15 cellular contexts compared by ENCODE assay signal in the genomic region with DNA sequence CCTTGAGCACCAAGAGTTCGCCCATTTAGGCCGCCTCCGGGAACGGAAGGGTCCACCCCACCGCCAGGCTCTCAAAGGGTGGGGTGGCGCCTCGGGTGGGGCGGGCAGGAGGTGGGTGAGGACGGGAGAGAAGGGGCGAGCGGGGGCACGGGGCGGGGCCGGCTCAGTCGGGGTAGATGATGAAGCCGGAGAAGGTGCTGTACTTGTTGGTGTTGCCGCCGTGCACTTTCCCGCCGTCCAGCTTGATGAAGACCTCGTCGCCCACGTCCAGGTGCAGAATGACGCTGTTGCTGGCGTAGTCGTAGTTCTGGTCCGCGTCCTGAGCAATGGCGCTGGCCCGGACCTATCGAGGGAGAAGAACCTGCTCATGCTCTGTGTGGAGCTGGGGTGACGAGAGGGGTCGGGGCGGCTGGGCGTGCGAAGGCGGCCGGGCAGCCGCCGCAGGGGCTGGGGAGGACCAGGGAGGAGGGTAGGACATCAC. TPM values are rescaled to one million over a fixed set of nuclear protein-coding genes. Genes with fewer than 3 reads are reported as not detected.
DNase-seq lines count a peak whose midpoint lies in the region; ATAC-seq and TF ChIP-seq lines count a peak whose summit lies in the region.
"Had no signal": no experiment of that assay in that cellular context is flagged by ENCODE, and none has a peak within 500 bp of the region (broad histone marks: within the 10 kb centered on the region; RNA-seq: fewer than 3 reads in every experiment).

No MANE protein-coding gene starts in this region.

- no peak overlapping the region for H2AFZ ChIP-seq in OCI-LY7 (ENCODE audit: low read length)

- no peak overlapping the region for H3K4me2 ChIP-seq in OCI-LY7 (ENCODE audit: low read length)

- BruUV-seq in OCI-LY7 (replicated peaks; lab: Mats Ljungman, UMichigan), result no TSS peak

- TF ChIP-seq CTCF in AG04449 (IDR thresholded peaks at IDR 0.05; ENCODE audit: insufficient read depth, low read length, missing control alignments) (no peak), HEK293 (tag by site-specific recombination; IDR thresholded peaks at IDR 0.05) (no peak), OCI-LY7 (conservative IDR thresholded peaks at IDR 0.05; ENCODE audit: low read length) (no peak)

- no peak overlapping the region for H3K27ac ChIP-seq in HEK293 (ENCODE audit: extremely low read depth, low read depth, low read length)
- no peak overlapping the region for H3K27ac ChIP-seq in OCI-LY7 (ENCODE audit: low read depth, low read length, poor library complexity, severe bottlenecking)
- H3K27ac ChIP-seq: Peyer's patch, transverse colon, VCaP had no signal

- H3K4me3 ChIP-seq in AG04449 (ENCODE audit: low read depth, low read length) (peak overlapping the region; percentile 18; the same call in 1 of the 2 replicates), HEK293 (ENCODE audit: low read depth, low read length) (no peak overlapping the region), OCI-LY7 (ENCODE audit: low read depth, low read length, poor library complexity, severe bottlenecking) (no peak overlapping the region)
- H3K4me3 ChIP-seq: Peyer's patch, transverse colon had no signal

- peaks cover 44 to 62% of the 10 kb centered on the region in 2 donors for H3K27me3 Mint-ChIP-seq in effector memory CD8-positive, alpha-beta T cell
- peaks cover 34 to 64% (median 53%) of the 10 kb centered on the region in 5 donors for H3K27me3 Mint-ChIP-seq in naive thymus-derived CD8-positive, alpha-beta T cell

- DNase-seq in AG04449 (ENCODE audit: low read depth, low spot score) (no peak), cerebellar cortex (ENCODE audit: low spot score) (no peak), HuH-7.5 (ENCODE audit: low spot score) (no peak), NCI-H2171 treated with DMSO at 0.1 percent for 48 hours (lab: John Stamatoyannopoulos, UW) (no peak), OCI-LY7 (ENCODE audit: low spot score) (no peak)
- no peak for DNase-seq in effector memory CD8-positive, alpha-beta T cell
- no peak for DNase-seq in naive thymus-derived CD8-positive, alpha-beta T cell
- DNase-seq: activated naive CD4-positive, alpha-beta T cell treated with anti-CD3 and anti-CD28 coated beads, Interleukin-2, amount 50 U/mL, for 16 hours; COR-L47; effector memory CD4-positive, alpha-beta T cell; NCI-H187 treated with DMSO at 0.1 percent for 48 hours; Peyer's patch; transverse colon had no signal

- peaks cover 14 to 22% of the 10 kb centered on the region in 2 donors for H3K4me1 Mint-ChIP-seq in effector memory CD8-positive, alpha-beta T cell (ENCODE audit: low read depth in 2 of 2)
- H3K4me1 Mint-ChIP-seq in naive thymus-derived CD8-positive, alpha-beta T cell, result peaks cover 19 to 34% (median 29%) of the 10 kb centered on the region in 4 donors

- H4K20me1 ChIP-seq in OCI-LY7 (ENCODE audit: insufficient read depth, low read length), result no peaks in the 10 kb centered on the region

- POLR2A ChIA-PET in AG04449 (lab: Yijun Ruan, JAX), result no interaction called here
- POLR2A ChIA-PET in HEK293 (lab: Yijun Ruan, JAX), result interaction anchor here (8.2 kb wide), 1 partner anchor 10 kb away, joined by 82 read pairs; the partner anchor contains the start of gene TROAP
- POLR2A ChIA-PET in naive thymus-derived CD8-positive, alpha-beta T cell (lab: Charles Lee), result interaction anchor here (0.5 to 1.5 kb wide), 4 partner anchors 10 to 420 kb away, joined by 3 to 5 read pairs (median 4); partner anchors contain the start of gene TROAP
- POLR2A ChIA-PET in OCI-LY7 (lab: Charles Lee), result no interaction called here

- H3K27ac Mint-ChIP-seq in effector memory CD8-positive, alpha-beta T cell, result no peak overlapping the region
- peak overlapping the region in 1 of 10 donors; percentile 48 for H3K27ac Mint-ChIP-seq in naive thymus-derived CD8-positive, alpha-beta T cell

- intact Hi-C loops in OCI-LY7 (cut with micrococcal nuclease; ENCODE audit: unreplicated experiment), result no loop called here

- H3K36me3 ChIP-seq in HEK293 (ENCODE audit: control insufficient read depth in 2 of 2, insufficient read depth in 1 of 2, low read length in 2 of 2) (peaks cover 13 to 43% of the 10 kb centered on the region in 2 experiments; a peak in 2 of 3 replicates), OCI-LY7 (ENCODE audit: insufficient read depth, low read length) (peaks cover 33% of the 10 kb centered on the region)
- H3K36me3 ChIP-seq: Peyer's patch, transverse colon had no signal

- no peaks in the 10 kb centered on the region for H3K9me3 ChIP-seq in HEK293 (ENCODE audit: control insufficient read depth, insufficient read depth, low read depth, low read length)
- H3K9me3 ChIP-seq in OCI-LY7 (ENCODE audit: low read length), result no peaks in the 10 kb centered on the region
- H3K9me3 ChIP-seq: Peyer's patch, transverse colon had no signal

- peaks cover 8% of the 10 kb centered on the region for H3K36me3 Mint-ChIP-seq in effector memory CD8-positive, alpha-beta T cell (ENCODE audit: insufficient read depth)
- no peaks in the 10 kb centered on the region for H3K36me3 Mint-ChIP-seq in naive thymus-derived CD8-positive, alpha-beta T cell

- no peaks in the 10 kb centered on the region for H3K79me2 ChIP-seq in OCI-LY7 (ENCODE audit: insufficient read depth, low read depth, low read length)

- no peaks in the 10 kb centered on the region for H3K9me2 ChIP-seq in OCI-LY7 (ENCODE audit: insufficient read depth, low read length)

- H3K4me1 ChIP-seq in HEK293 (ENCODE audit: control insufficient read depth, insufficient read depth, low read length), result peaks cover 8% of the 10 kb centered on the region; the same call in 1 of the 2 replicates
- peaks cover 11% of the 10 kb centered on the region for H3K4me1 ChIP-seq in OCI-LY7 (ENCODE audit: insufficient read depth, low read length, poor library complexity, severe bottlenecking)

- CTCF ChIA-PET in AG04449 (lab: Yijun Ruan, JAX), result interaction anchor here (0.7 to 12.8 kb wide), 12 partner anchors 9 to 255 kb away, joined by 3 to 424 read pairs (median 16); partner anchors contain the start of genes DNAJC22 and TROAP
- CTCF ChIA-PET in HEK293 (lab: Yijun Ruan, JAX), result interaction anchor here (0.7 to 11.4 kb wide), 15 partner anchors 10 to 311 kb away, joined by 3 to 185 read pairs (median 17); partner anchors contain the start of genes DNAJC22 and PRPH
- CTCF ChIA-PET in OCI-LY7 (lab: Charles Lee; ENCODE audit: unreplicated experiment), result no interaction called here

- peak overlapping the region; percentile 43 to 56 for H3K4me3 Mint-ChIP-seq in effector memory CD8-positive, alpha-beta T cell
- H3K4me3 Mint-ChIP-seq in naive thymus-derived CD8-positive, alpha-beta T cell, result peak overlapping the region; percentile 22 to 74 (median 51)

- no peaks in the 10 kb centered on the region for H3K9me3 Mint-ChIP-seq in effector memory CD8-positive, alpha-beta T cell
- peaks cover 0 to 3% (median 0%) of the 10 kb centered on the region in 9 donors for H3K9me3 Mint-ChIP-seq in naive thymus-derived CD8-positive, alpha-beta T cell

- no peak for ATAC-seq in effector memory CD8-positive, alpha-beta T cell (replicated peaks)
- ATAC-seq in naive thymus-derived CD8-positive, alpha-beta T cell, result no peak

TF ChIP-seq in HEK293, 187 proteins besides CTCF, POLR2A, EP300 and RAD21:
- TF ChIP-seq KLF1 (tag by site-specific recombination; IDR thresholded peaks at IDR 0.05) (peak; percentile 56; the same call in 1 of the 2 replicates), ZSCAN30 (tag by site-specific recombination; IDR thresholded peaks at IDR 0.05) (no peak)

RNA-seq across cellular contexts. Expression of gene C1QL4, which starts 4.1 kb away (rescaled TPM):
- total RNA-seq in naive thymus-derived CD8-positive, alpha-beta T cell, result not detected
- not detected for polyA plus RNA-seq in naive thymus-derived CD8-positive, alpha-beta T cell
- 0.19 and 0.21 TPM in 2 replicates for total RNA-seq in OCI-LY7 (2014; rRNA removed; shearing (Covaris generic))
- 0.17 TPM in 1 of 2 replicates, not detected in the other for total RNA-seq in OCI-LY7 (2022)
- total RNA-seq: Peyer's patch, transverse colon had no signal

RNA-seq across cellular contexts. Expression of gene TROAP, which starts 9.9 kb away (rescaled TPM):
- 1 to 10 TPM in 1 of 2 experiments, under 1 TPM in 1; 0.62 to 1.7 TPM for total RNA-seq in naive thymus-derived CD8-positive, alpha-beta T cell
- polyA plus RNA-seq in naive thymus-derived CD8-positive, alpha-beta T cell, result under 1 TPM in 1 of 3 donors, not detected in 2; 0.24 TPM
- 116 and 150 TPM in 2 replicates for total RNA-seq in OCI-LY7 (2014; rRNA removed; shearing (Covaris generic))
- total RNA-seq in OCI-LY7 (2022), result 141 and 176 TPM in 2 replicates

RNA-seq across cellular contexts. Expression of gene DNAJC22, which starts 13.8 kb away (rescaled TPM):
- not detected for total RNA-seq in naive thymus-derived CD8-positive, alpha-beta T cell
- not detected for polyA plus RNA-seq in naive thymus-derived CD8-positive, alpha-beta T cell
- total RNA-seq in OCI-LY7 (2014; rRNA removed; shearing (Covaris generic)), result 0.16 TPM in 1 of 2 replicates, not detected in the other
- total RNA-seq in OCI-LY7 (2022), result 0.76 and 1.1 TPM in 2 replicates

RNA-seq across cellular contexts. Expression of gene SPATS2, which starts 34.3 kb away (rescaled TPM):
- 1 to 10 TPM; 5.9 to 6.3 TPM for total RNA-seq in naive thymus-derived CD8-positive, alpha-beta T cell
- 1 to 10 TPM; 2.7 to 5.7 (median 3.9) TPM for polyA plus RNA-seq in naive thymus-derived CD8-positive, alpha-beta T cell
- 19.1 and 22.7 TPM in 2 replicates for total RNA-seq in OCI-LY7 (2014; rRNA removed; shearing (Covaris generic))
- 36.4 and 37.5 TPM in 2 replicates for total RNA-seq in OCI-LY7 (2022)

RNA-seq across cellular contexts. Expression of gene PRPH, which starts 38.0 kb away (rescaled TPM):
- total RNA-seq in naive thymus-derived CD8-positive, alpha-beta T cell, result not detected
- polyA plus RNA-seq in naive thymus-derived CD8-positive, alpha-beta T cell, result not detected
- total RNA-seq in OCI-LY7 (2014; rRNA removed; shearing (Covaris generic)), result not detected in 2 replicates
- total RNA-seq in OCI-LY7 (2022), result not detected in 2 replicates

Comparison
In these comparisons a context has a peak if more than half of its experiments do, and no peak if none do; other contexts are left out.
1. RNA of gene TROAP, which starts 9.9 kb away (total RNA-seq): 116 to 176 TPM in OCI-LY7; 0.62 to 1.7 TPM in naive thymus-derived CD8-positive, alpha-beta T cell; every median in the first group is over 10 times any median in the second.
2. POLR2A ChIA-PET loops: an anchor here in HEK293 (8.2 kb wide) and naive thymus-derived CD8-positive, alpha-beta T cell (0.5 to 1.5 kb wide); none called in AG04449 and OCI-LY7.